11 cellular contexts compared by ENCODE assay signal in genomic region chr13:43153436-43154082, GRCh38.
DNase-seq lines count a peak whose midpoint lies in the region; ATAC-seq, FAIRE-seq and TF ChIP-seq lines count a peak whose summit lies in the region.
"Had no signal": no experiment of that assay in that cellular context is flagged by ENCODE, and none has a peak within 500 bp of the region (broad histone marks: within the 10 kb centered on the region; RNA-seq: fewer than 3 reads in every experiment).

No MANE protein-coding gene starts in this region.

- no peak overlapping the region for H2AFZ ChIP-seq in OCI-LY7 (ENCODE audit: low read length)

- POLR2A ChIA-PET in OCI-LY7 (lab: Charles Lee), result no interaction called here

- H3K9me2 ChIP-seq in OCI-LY7 (ENCODE audit: insufficient read depth, low read length), result no peaks in the 10 kb centered on the region

- no peak for TF ChIP-seq POLR2A in H54 (IDR thresholded peaks at IDR 0.05; ENCODE audit: low read depth, low read length)

- no peaks in the 10 kb centered on the region for H3K27me3 ChIP-seq in skeletal muscle satellite cell (ENCODE audit: control insufficient read depth, insufficient read depth, low read length)
- H3K27me3 ChIP-seq: suprapubic skin had no signal

- TF ChIP-seq CTCF in fibroblast of the aortic adventitia (IDR thresholded peaks at IDR 0.05; ENCODE audit: insufficient read depth, low read length), result no peak
- TF ChIP-seq CTCF in OCI-LY7 (conservative IDR thresholded peaks at IDR 0.05; ENCODE audit: low read length), result no peak

- DNase-seq in H54 (ENCODE audit: insufficient read length, low spot score), result peak; percentile 12
- DNase-seq in SW480 (ENCODE audit: low spot score), result peak; percentile 51
- peak; percentile 75 for DNase-seq in fibroblast of the aortic adventitia (ENCODE audit: low read depth)
- DNase-seq in OCI-LY7 (ENCODE audit: low spot score), result no peak
- no peak for DNase-seq in NOMO-1 treated with DMSO at 0.1 percent for 48 hours (lab: John Stamatoyannopoulos, UW; ENCODE audit: unreplicated experiment)
- DNase-seq in C1 segment of cervical spinal cord (lab: John Stamatoyannopoulos, UW), result no peak
- DNase-seq: Kasumi-1, OCI-M1 had no signal

- no peak for ATAC-seq in GM18517 (IDR thresholded peaks at IDR 0.05; ENCODE audit: unreplicated experiment)

- peak overlapping the region; percentile 41 for H3K4me2 ChIP-seq in skeletal muscle satellite cell (ENCODE audit: low read length)
- no peak overlapping the region for H3K4me2 ChIP-seq in OCI-LY7 (ENCODE audit: low read length)

- no TSS peak for BruUV-seq in OCI-LY7 (replicated peaks; lab: Mats Ljungman, UMichigan)

- no peaks in the 10 kb centered on the region for H4K20me1 ChIP-seq in OCI-LY7 (ENCODE audit: insufficient read depth, low read length)

- CTCF ChIA-PET in OCI-LY7 (lab: Charles Lee; ENCODE audit: unreplicated experiment), result no interaction called here

- H3K9ac ChIP-seq in skeletal muscle satellite cell (ENCODE audit: low read depth, low read length), result peak overlapping the region; percentile 24

- peaks cover 14% of the 10 kb centered on the region for H3K4me1 ChIP-seq in skeletal muscle satellite cell (ENCODE audit: control insufficient read depth, insufficient read depth, low read length)
- no peaks in the 10 kb centered on the region for H3K4me1 ChIP-seq in OCI-LY7 (ENCODE audit: insufficient read depth, low read length, poor library complexity, severe bottlenecking)
- H3K4me1 ChIP-seq: suprapubic skin had no signal

- FAIRE-seq in H54 (lab: Jason Lieb, UNC), result no peak

- H3K4me3 ChIP-seq in fibroblast of the aortic adventitia (ENCODE audit: low read depth, low read length) (no peak overlapping the region), skeletal muscle satellite cell (ENCODE audit: low read length) (peak overlapping the region; percentile 14), OCI-LY7 (ENCODE audit: low read depth, low read length, poor library complexity, severe bottlenecking) (no peak overlapping the region)
- H3K4me3 ChIP-seq: suprapubic skin had no signal

- H3K36me3 ChIP-seq in skeletal muscle satellite cell (ENCODE audit: insufficient read depth, low read length) (no peaks in the 10 kb centered on the region), OCI-LY7 (ENCODE audit: insufficient read depth, low read length) (no peaks in the 10 kb centered on the region)
- H3K36me3 ChIP-seq: suprapubic skin had no signal

- no peak overlapping the region for H3K27ac ChIP-seq in OCI-LY7 (ENCODE audit: low read depth, low read length, poor library complexity, severe bottlenecking)
- H3K27ac ChIP-seq: suprapubic skin had no signal

- no peaks in the 10 kb centered on the region for H3K79me2 ChIP-seq in OCI-LY7 (ENCODE audit: insufficient read depth, low read depth, low read length)

- intact Hi-C loops in OCI-LY7 (cut with micrococcal nuclease; ENCODE audit: unreplicated experiment), result no loop called here

- no peaks in the 10 kb centered on the region for H3K9me3 ChIP-seq in skeletal muscle satellite cell (replicated peaks; ENCODE audit: low read length)
- no peaks in the 10 kb centered on the region for H3K9me3 ChIP-seq in OCI-LY7 (ENCODE audit: low read length)
- H3K9me3 ChIP-seq: suprapubic skin had no signal

Comparison
In these comparisons a context has a peak if more than half of its experiments do, and no peak if none do; other contexts are left out.
1. DNase-seq: peak in H54 (single experiment), SW480 (single experiment) and fibroblast of the aortic adventitia (single experiment); none in OCI-LY7 (single experiment), NOMO-1 treated with DMSO at 0.1 percent for 48 hours (single experiment) and C1 segment of cervical spinal cord (0 of 14).